In the genomic region with DNA sequence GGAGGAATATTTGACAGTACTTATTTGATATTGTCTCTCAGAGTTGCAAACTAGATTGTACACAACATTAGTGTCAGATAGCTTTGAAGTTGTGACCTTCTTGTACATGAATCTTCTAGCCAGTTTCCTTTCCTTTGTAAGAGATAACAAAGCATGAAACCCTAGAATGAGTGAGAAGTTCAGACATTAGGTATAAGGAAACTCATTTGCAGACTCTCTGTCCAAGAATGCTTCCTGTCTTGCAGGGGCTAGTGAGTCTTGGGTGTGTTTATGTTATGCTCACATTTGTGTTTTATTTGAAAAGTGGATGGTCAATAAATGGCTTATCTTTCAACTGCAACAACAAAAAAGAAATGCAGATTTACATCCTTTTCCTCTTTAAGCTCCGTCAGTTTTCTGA, we compare ENCODE assay signal across 1 cellular context.
TF ChIP-seq lines count a peak whose summit lies in the region.

No MANE protein-coding gene starts in this region.

TF ChIP-seq in GM23338, 12 proteins besides CTCF, POLR2A, EP300 and RAD21 (continued from another document):
- TF ChIP-seq, protein P1, sequence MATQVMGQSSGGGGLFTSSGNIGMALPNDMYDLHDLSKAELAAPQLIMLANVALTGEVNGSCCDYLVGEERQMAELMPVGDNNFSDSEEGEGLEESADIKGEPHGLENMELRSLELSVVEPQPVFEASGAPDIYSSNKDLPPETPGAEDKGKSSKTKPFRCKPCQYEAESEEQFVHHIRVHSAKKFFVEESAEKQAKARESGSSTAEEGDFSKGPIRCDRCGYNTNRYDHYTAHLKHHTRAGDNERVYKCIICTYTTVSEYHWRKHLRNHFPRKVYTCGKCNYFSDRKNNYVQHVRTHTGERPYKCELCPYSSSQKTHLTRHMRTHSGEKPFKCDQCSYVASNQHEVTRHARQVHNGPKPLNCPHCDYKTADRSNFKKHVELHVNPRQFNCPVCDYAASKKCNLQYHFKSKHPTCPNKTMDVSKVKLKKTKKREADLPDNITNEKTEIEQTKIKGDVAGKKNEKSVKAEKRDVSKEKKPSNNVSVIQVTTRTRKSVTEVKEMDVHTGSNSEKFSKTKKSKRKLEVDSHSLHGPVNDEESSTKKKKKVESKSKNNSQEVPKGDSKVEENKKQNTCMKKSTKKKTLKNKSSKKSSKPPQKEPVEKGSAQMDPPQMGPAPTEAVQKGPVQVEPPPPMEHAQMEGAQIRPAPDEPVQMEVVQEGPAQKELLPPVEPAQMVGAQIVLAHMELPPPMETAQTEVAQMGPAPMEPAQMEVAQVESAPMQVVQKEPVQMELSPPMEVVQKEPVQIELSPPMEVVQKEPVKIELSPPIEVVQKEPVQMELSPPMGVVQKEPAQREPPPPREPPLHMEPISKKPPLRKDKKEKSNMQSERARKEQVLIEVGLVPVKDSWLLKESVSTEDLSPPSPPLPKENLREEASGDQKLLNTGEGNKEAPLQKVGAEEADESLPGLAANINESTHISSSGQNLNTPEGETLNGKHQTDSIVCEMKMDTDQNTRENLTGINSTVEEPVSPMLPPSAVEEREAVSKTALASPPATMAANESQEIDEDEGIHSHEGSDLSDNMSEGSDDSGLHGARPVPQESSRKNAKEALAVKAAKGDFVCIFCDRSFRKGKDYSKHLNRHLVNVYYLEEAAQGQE (IDR thresholded peaks at IDR 0.05; ENCODE audit: unreplicated experiment), result no peak
- TF ChIP-seq, protein P2, sequence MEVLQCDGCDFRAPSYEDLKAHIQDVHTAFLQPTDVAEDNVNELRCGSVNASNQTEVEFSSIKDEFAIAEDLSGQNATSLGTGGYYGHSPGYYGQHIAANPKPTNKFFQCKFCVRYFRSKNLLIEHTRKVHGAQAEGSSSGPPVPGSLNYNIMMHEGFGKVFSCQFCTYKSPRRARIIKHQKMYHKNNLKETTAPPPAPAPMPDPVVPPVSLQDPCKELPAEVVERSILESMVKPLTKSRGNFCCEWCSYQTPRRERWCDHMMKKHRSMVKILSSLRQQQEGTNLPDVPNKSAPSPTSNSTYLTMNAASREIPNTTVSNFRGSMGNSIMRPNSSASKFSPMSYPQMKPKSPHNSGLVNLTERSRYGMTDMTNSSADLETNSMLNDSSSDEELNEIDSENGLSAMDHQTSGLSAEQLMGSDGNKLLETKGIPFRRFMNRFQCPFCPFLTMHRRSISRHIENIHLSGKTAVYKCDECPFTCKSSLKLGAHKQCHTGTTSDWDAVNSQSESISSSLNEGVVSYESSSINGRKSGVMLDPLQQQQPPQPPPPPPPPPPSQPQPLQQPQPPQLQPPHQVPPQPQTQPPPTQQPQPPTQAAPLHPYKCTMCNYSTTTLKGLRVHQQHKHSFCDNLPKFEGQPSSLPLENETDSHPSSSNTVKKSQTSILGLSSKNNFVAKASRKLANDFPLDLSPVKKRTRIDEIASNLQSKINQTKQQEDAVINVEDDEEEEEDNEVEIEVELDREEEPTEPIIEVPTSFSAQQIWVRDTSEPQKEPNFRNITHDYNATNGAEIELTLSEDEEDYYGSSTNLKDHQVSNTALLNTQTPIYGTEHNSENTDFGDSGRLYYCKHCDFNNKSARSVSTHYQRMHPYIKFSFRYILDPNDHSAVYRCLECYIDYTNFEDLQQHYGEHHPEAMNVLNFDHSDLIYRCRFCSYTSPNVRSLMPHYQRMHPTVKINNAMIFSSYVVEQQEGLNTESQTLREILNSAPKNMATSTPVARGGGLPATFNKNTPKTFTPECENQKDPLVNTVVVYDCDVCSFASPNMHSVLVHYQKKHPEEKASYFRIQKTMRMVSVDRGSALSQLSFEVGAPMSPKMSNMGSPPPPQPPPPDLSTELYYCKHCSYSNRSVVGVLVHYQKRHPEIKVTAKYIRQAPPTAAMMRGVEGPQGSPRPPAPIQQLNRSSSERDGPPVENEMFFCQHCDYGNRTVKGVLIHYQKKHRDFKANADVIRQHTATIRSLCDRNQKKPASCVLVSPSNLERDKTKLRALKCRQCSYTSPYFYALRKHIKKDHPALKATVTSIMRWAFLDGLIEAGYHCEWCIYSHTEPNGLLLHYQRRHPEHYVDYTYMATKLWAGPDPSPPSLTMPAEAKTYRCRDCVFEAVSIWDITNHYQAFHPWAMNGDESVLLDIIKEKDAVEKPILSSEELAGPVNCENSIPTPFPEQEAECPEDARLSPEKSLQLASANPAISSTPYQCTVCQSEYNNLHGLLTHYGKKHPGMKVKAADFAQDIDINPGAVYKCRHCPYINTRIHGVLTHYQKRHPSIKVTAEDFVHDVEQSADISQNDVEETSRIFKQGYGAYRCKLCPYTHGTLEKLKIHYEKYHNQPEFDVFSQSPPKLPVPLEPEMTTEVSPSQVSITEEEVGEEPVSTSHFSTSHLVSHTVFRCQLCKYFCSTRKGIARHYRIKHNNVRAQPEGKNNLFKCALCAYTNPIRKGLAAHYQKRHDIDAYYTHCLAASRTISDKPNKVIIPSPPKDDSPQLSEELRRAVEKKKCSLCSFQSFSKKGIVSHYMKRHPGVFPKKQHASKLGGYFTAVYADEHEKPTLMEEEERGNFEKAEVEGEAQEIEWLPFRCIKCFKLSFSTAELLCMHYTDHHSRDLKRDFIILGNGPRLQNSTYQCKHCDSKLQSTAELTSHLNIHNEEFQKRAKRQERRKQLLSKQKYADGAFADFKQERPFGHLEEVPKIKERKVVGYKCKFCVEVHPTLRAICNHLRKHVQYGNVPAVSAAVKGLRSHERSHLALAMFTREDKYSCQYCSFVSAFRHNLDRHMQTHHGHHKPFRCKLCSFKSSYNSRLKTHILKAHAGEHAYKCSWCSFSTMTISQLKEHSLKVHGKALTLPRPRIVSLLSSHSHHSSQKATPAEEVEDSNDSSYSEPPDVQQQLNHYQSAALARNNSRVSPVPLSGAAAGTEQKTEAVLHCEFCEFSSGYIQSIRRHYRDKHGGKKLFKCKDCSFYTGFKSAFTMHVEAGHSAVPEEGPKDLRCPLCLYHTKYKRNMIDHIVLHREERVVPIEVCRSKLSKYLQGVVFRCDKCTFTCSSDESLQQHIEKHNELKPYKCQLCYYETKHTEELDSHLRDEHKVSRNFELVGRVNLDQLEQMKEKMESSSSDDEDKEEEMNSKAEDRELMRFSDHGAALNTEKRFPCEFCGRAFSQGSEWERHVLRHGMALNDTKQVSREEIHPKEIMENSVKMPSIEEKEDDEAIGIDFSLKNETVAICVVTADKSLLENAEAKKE (CRISPR knock-in tag; IDR thresholded peaks at IDR 0.05), result no peak
- TF ChIP-seq, protein P3, sequence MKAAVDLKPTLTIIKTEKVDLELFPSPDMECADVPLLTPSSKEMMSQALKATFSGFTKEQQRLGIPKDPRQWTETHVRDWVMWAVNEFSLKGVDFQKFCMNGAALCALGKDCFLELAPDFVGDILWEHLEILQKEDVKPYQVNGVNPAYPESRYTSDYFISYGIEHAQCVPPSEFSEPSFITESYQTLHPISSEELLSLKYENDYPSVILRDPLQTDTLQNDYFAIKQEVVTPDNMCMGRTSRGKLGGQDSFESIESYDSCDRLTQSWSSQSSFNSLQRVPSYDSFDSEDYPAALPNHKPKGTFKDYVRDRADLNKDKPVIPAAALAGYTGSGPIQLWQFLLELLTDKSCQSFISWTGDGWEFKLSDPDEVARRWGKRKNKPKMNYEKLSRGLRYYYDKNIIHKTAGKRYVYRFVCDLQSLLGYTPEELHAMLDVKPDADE (IDR thresholded peaks at IDR 0.05), result no peak
- TF ChIP-seq EZH2phosphoT487 (IDR thresholded peaks at IDR 0.05; ENCODE audit: unreplicated experiment), result no peak
- no peak for TF ChIP-seq POLR2AphosphoS5 (IDR thresholded peaks at IDR 0.05; ENCODE audit: low read depth)
